Comparison of ENCODE assay signal across 18 cellular contexts in genomic region chr2:109326306-109326705, GRCh38.
A peak's percentile ranks its signal among the peaks of the same experiment; 100 is the strongest.
DNase-seq lines count a peak whose midpoint lies in the region; ATAC-seq and TF ChIP-seq lines count a peak whose summit lies in the region.
"Had no signal": no experiment of that assay in that cellular context is flagged by ENCODE, and none has a peak within 500 bp of the region (broad histone marks: within the 10 kb centered on the region; RNA-seq: fewer than 3 reads in every experiment).

No MANE protein-coding gene starts in this region.

- H3K36me3 ChIP-seq in left ventricle myocardium inferior (no peaks in the 10 kb centered on the region), tibial artery (no peaks in the 10 kb centered on the region)
- H3K36me3 ChIP-seq: BLaER1, SJCRH30 had no signal

- no peaks in the 10 kb centered on the region for H3K27me3 ChIP-seq in left ventricle myocardium inferior (ENCODE audit: low read depth)
- H3K27me3 ChIP-seq in tibial artery: no peaks in the 10 kb centered on the region
- H3K27me3 ChIP-seq: BLaER1, SJCRH30 had no signal

- H3K4me1 ChIP-seq in left ventricle myocardium inferior (peaks cover 75% of the 10 kb centered on the region), tibial artery (peaks cover 3 to 67% (median 45%) of the 10 kb centered on the region in 4 donors)
- H3K4me1 ChIP-seq: SJCRH30 had no signal

- intact Hi-C loops in left ventricle myocardium inferior (cut with micrococcal nuclease): loop anchor here (10.0 kb wide), 1 partner anchor 82 kb away; no protein-coding TSS in a partner anchor
- intact Hi-C loops in left cardiac atrium (cut with DNase I): loop anchor here in 1 of 2 donors (10.0 kb wide), 1 partner anchor 82 kb away; no protein-coding TSS in a partner anchor
- intact Hi-C loops in tibial artery (cut with DNase I; ENCODE audit: low total_unique reads): loop anchor here (5.0 to 10.0 kb wide), 2 partner anchors 82 to 111 kb away; no protein-coding TSS in a partner anchor

- ATAC-seq in left cardiac atrium: no peak
- no peak for ATAC-seq in GM18870 (IDR thresholded peaks at IDR 0.05; ENCODE audit: unreplicated experiment)
- ATAC-seq: K562, PC-3 had no signal

- H3K9me3 Mint-ChIP-seq in osteocyte (ENCODE audit: unreplicated experiment): no peaks in the 10 kb centered on the region
- H3K9me3 Mint-ChIP-seq: CD8-positive, alpha-beta memory T cell had no signal

- peaks cover 15% of the 10 kb centered on the region for H3K36me3 Mint-ChIP-seq in osteocyte (ENCODE audit: unreplicated experiment)

- peak overlapping the region; percentile 89 for H3K27ac ChIP-seq in left ventricle myocardium inferior (replicated peaks)
- H3K27ac ChIP-seq in tibial artery: peak overlapping the region; percentile 67 to 68
- H3K27ac ChIP-seq: BLaER1, SJCRH30 had no signal

- H3K4me3 ChIP-seq in left ventricle myocardium inferior: no peak overlapping the region
- H3K4me3 ChIP-seq in fibroblast of mammary gland (ENCODE audit: control insufficient read depth, low read depth, low read length): no peak overlapping the region
- no peak overlapping the region for H3K4me3 ChIP-seq in tibial artery
- H3K4me3 ChIP-seq: BLaER1, K562, SJCRH30 had no signal

- peak overlapping the region; percentile 18 for H3K4me3 Mint-ChIP-seq in osteocyte (ENCODE audit: unreplicated experiment)
- H3K4me3 Mint-ChIP-seq: CD8-positive, alpha-beta memory T cell had no signal

- no peak for TF ChIP-seq CTCF in left ventricle myocardium inferior (IDR thresholded peaks at IDR 0.05; ENCODE audit: borderline replicate concordance)
- TF ChIP-seq CTCF in fibroblast of mammary gland (conservative IDR thresholded peaks at IDR 0.05; ENCODE audit: control insufficient read depth, insufficient read depth, low read depth, low read length): no peak
- no peak for TF ChIP-seq CTCF in osteocyte (IDR thresholded peaks at IDR 0.05)
- no peak for TF ChIP-seq CTCF in tibial artery (IDR thresholded peaks at IDR 0.05)

- DNase-seq in left ventricle myocardium inferior: no peak
- DNase-seq in left cardiac atrium: no peak
- peak; percentile 59 for DNase-seq in fibroblast of mammary gland (ENCODE audit: low read depth)
- DNase-seq in osteocyte (ENCODE audit: extremely low spot score, unreplicated experiment): no peak
- no peak for DNase-seq in tibial artery
- no peak for DNase-seq in NCI-H1417 (lab: John Stamatoyannopoulos, UW)
- DNase-seq in 8988T: no peak
- DNase-seq: CD8-positive, alpha-beta memory T cell; NCI-H1105; NCI-H187; NCI-H345; NCI-H524 treated with DMSO at 0.1 percent for 48 hours; PC-3; RPMI8226; SJCRH30 had no signal

- H3K4me1 Mint-ChIP-seq in osteocyte (ENCODE audit: unreplicated experiment): peaks cover 97% of the 10 kb centered on the region
- H3K4me1 Mint-ChIP-seq: CD8-positive, alpha-beta memory T cell had no signal

- H3K27me3 Mint-ChIP-seq in osteocyte (ENCODE audit: unreplicated experiment): no peaks in the 10 kb centered on the region

- H3K9me3 ChIP-seq in left ventricle myocardium inferior (replicated peaks) (no peaks in the 10 kb centered on the region), tibial artery (no peaks in the 10 kb centered on the region)

- peak overlapping the region; percentile 93 for H3K27ac Mint-ChIP-seq in osteocyte (ENCODE audit: unreplicated experiment)
